ENCODE assay signal across 29 cellular contexts in genomic region chr10:4198216-4198615, GRCh38.
"Had no signal": no experiment of that assay in that cellular context is flagged by ENCODE, and none has a peak within 500 bp of the region (broad histone marks: within the 10 kb centered on the region; RNA-seq: fewer than 3 reads in every experiment).

No MANE protein-coding gene starts in this region.

- H3K4me1 ChIP-seq: adrenal gland, body of pancreas, left lung had no signal

- H3K27me3 ChIP-seq: adrenal gland, body of pancreas, foreskin keratinocyte, left lung, ovary, spleen, suprapubic skin, tibial artery had no signal

- ATAC-seq: activated CD4-positive, CD25-positive, alpha-beta regulatory T cell treated with anti-CD3 and anti-CD28 coated beads, Interleukin-2, amount 50 U/mL, for 24 hours; body of pancreas; esophagus mucosa; foreskin keratinocyte; left lung; sciatic nerve; T-helper 17 cell had no signal

- H3K9me3 ChIP-seq: adrenal gland, body of pancreas, left lung, ovary, spleen, suprapubic skin, tibial artery had no signal

- H3K4me3 ChIP-seq: adrenal gland, body of pancreas, left lung, lung, ovary, spleen, suprapubic skin, tibial artery had no signal

- H3K27ac ChIP-seq: adrenal gland, body of pancreas, foreskin keratinocyte, left lung, ovary, spleen, suprapubic skin, WERI-Rb-1 had no signal

- DNase-seq: activated CD4-positive, alpha-beta T cell treated with anti-CD3 and anti-CD28 coated beads for 48 hours; activated CD4-positive, alpha-beta T cell treated with anti-CD3 and anti-CD28 coated beads, Interleukin-2, amount 50 U/mL, for 48 hours; activated CD8-positive, alpha-beta memory T cell treated with anti-CD3 and anti-CD28 coated beads for 24 hours; activated effector memory CD4-positive, alpha-beta T cell treated with anti-CD3 and anti-CD28 coated beads, Interleukin-2, amount 50 U/mL, for 16 hours; activated naive CD4-positive, alpha-beta T cell treated with anti-CD3 and anti-CD28 coated beads for 36 hours; activated naive CD8-positive, alpha-beta T cell treated with anti-CD3 and anti-CD28 coated beads for 36 hours; adrenal gland; aorta; body of pancreas; caudate nucleus; cortex of kidney; endodermal cell; kidney glomerular epithelial cell; left lung; naive B cell; ovary; retina; spleen; stimulated activated naive CD4-positive, alpha-beta T cell; T-helper 17 cell; T1000; tibial artery; WERI-Rb-1 had no signal

- H3K36me3 ChIP-seq: adrenal gland, left lung, ovary, spleen, suprapubic skin, tibial artery, WERI-Rb-1 had no signal
